28 cellular contexts compared by ENCODE assay signal in genomic region chr5:108607421-108607820, GRCh38.
"Had no signal": no experiment of that assay in that cellular context is flagged by ENCODE, and none has a peak within 500 bp of the region (broad histone marks: within the 10 kb centered on the region; RNA-seq: fewer than 3 reads in every experiment).

No MANE protein-coding gene starts in this region.

- H3K4me1 Mint-ChIP-seq: activated CD4-positive, alpha-beta memory T cell treated with anti-CD3 and anti-CD28 coated beads, Interleukin-2, amount 10 ng/mL, durations not matched to agents 7 days and 5 days had no signal

- H3K27me3 ChIP-seq: body of pancreas, esophagus muscularis mucosa, gastrocnemius medialis had no signal

- H3K36me3 ChIP-seq: esophagus muscularis mucosa, gastrocnemius medialis had no signal

- DNase-seq: activated CD4-positive, alpha-beta memory T cell treated with anti-CD3 and anti-CD28 coated beads, Interleukin-2, amount 10 ng/mL, durations not matched to agents 7 days and 5 days; activated CD4-positive, alpha-beta T cell treated with anti-CD3 and anti-CD28 coated beads for 1 hour; activated CD4-positive, alpha-beta T cell treated with anti-CD3 and anti-CD28 coated beads for 4 hours; activated CD4-positive, alpha-beta T cell treated with anti-CD3 and anti-CD28 coated beads, Interleukin-2, amount 10 ng/mL, durations not matched to agents 7 days and 5 days; activated CD4-positive, alpha-beta T cell treated with anti-CD3 and anti-CD28 coated beads, Interleukin-2, amount 50 U/mL, for 4 hours; activated CD8-positive, alpha-beta memory T cell treated with anti-CD3 and anti-CD28 coated beads, Interleukin-2, amount 50 U/mL, for 48 hours; activated effector memory CD4-positive, alpha-beta T cell treated with Interleukin-2 at 50 U/mL for 16 hours; activated gamma-delta T cell treated with Interleukin-2 at 50 U/mL for 16 hours; activated naive CD4-positive, alpha-beta T cell treated with anti-CD3 and anti-CD28 coated beads, Interleukin-2, amount 50 U/mL, for 16 hours; activated naive CD4-positive, alpha-beta T cell treated with Interleukin-2 at 50 U/mL for 16 hours; activated T-cell treated with anti-CD3 and anti-CD28 coated beads for 4 hours; activated T-cell treated with anti-CD3 and anti-CD28 coated beads, Interleukin-2, amount 50 U/mL, for 24 hours; activated T-cell treated with anti-CD3 and anti-CD28 coated beads, Interleukin-2, amount 50 U/mL, for 72 hours; amniotic stem cell; anterior cingulate cortex; body of pancreas; caudate nucleus; cortex of kidney; dermis blood vessel endothelial cell; effector CD4-positive, alpha-beta T cell; effector memory CD8-positive, alpha-beta T cell; erythroblast; foreskin keratinocyte; gastrocnemius medialis; glutamatergic neuron; T-helper 2 cell had no signal

- H3K9me3 ChIP-seq: body of pancreas, esophagus muscularis mucosa, gastrocnemius medialis had no signal

- H3K4me1 ChIP-seq: body of pancreas, esophagus muscularis mucosa, foreskin keratinocyte, gastrocnemius medialis had no signal

- H3K4me3 Mint-ChIP-seq: activated CD4-positive, alpha-beta memory T cell treated with anti-CD3 and anti-CD28 coated beads, Interleukin-2, amount 10 ng/mL, durations not matched to agents 7 days and 5 days; activated CD4-positive, alpha-beta T cell treated with anti-CD3 and anti-CD28 coated beads, Interleukin-2, amount 10 ng/mL, durations not matched to agents 7 days and 5 days; activated naive CD8-positive, alpha-beta T cell; activated T-cell treated with anti-CD3 and anti-CD28 coated beads, Interleukin-2, amount 50 U/mL, for 24 hours; activated T-cell treated with anti-CD3 and anti-CD28 coated beads, Interleukin-2, amount 50 U/mL, for 72 hours; effector memory CD8-positive, alpha-beta T cell had no signal

- H3K4me3 ChIP-seq: body of pancreas, esophagus muscularis mucosa, gastrocnemius medialis had no signal

- ATAC-seq: activated T-cell treated with anti-CD3 and anti-CD28 coated beads, Interleukin-2, amount 50 U/mL, for 72 hours; body of pancreas; effector memory CD8-positive, alpha-beta T cell; foreskin keratinocyte; gastrocnemius medialis had no signal

- H3K36me3 Mint-ChIP-seq: activated naive CD8-positive, alpha-beta T cell had no signal

- H3K27ac ChIP-seq: body of pancreas, esophagus muscularis mucosa, foreskin keratinocyte, gastrocnemius medialis had no signal

- H3K9me3 Mint-ChIP-seq: activated CD4-positive, alpha-beta memory T cell treated with anti-CD3 and anti-CD28 coated beads, Interleukin-2, amount 10 ng/mL, durations not matched to agents 7 days and 5 days; effector memory CD8-positive, alpha-beta T cell had no signal

- H3K27ac Mint-ChIP-seq: activated CD4-positive, alpha-beta memory T cell treated with anti-CD3 and anti-CD28 coated beads, Interleukin-2, amount 10 ng/mL, durations not matched to agents 7 days and 5 days; activated CD4-positive, alpha-beta T cell treated with anti-CD3 and anti-CD28 coated beads, Interleukin-2, amount 10 ng/mL, durations not matched to agents 7 days and 5 days; activated naive CD8-positive, alpha-beta T cell; activated T-cell treated with anti-CD3 and anti-CD28 coated beads, Interleukin-2, amount 50 U/mL, for 24 hours; activated T-cell treated with anti-CD3 and anti-CD28 coated beads, Interleukin-2, amount 50 U/mL, for 72 hours; effector memory CD8-positive, alpha-beta T cell had no signal
